7 cellular contexts compared by ENCODE assay signal in genomic region chr16:20903116-20903888, GRCh38. TPM values are rescaled to one million over a fixed set of nuclear protein-coding genes. Genes with fewer than 3 reads are reported as not detected.
DNase-seq lines count a peak whose midpoint lies in the region; ATAC-seq and TF ChIP-seq lines count a peak whose summit lies in the region.

No MANE protein-coding gene starts in this region.

- intact Hi-C loops in Panc1 (cut with micrococcal nuclease; ENCODE audit: unreplicated experiment): no loop called here
- intact Hi-C loops in esophagus muscularis mucosa (cut with DNase I): no loop called here

- TF ChIP-seq POLR2A in esophagus muscularis mucosa (IDR thresholded peaks at IDR 0.05; ENCODE audit: low read depth): no peak

- peaks cover 62% of the 10 kb centered on the region for H3K4me1 ChIP-seq in GM23248 (ENCODE audit: insufficient read depth)
- H3K4me1 ChIP-seq in Panc1 (ENCODE audit: control insufficient read depth, insufficient read depth, low read length): peaks cover 68% of the 10 kb centered on the region
- H3K4me1 ChIP-seq in esophagus muscularis mucosa: peaks cover 75 to 84% (median 80%) of the 10 kb centered on the region in 4 donors

- no TSS peak for BruUV-seq in Panc1 (replicated peaks; lab: Mats Ljungman, UMichigan)

- H3K27me3 ChIP-seq in GM23248 (replicated peaks; ENCODE audit: insufficient read depth) (no peaks in the 10 kb centered on the region), Panc1 (ENCODE audit: control insufficient read depth, insufficient read depth, low read length) (no peaks in the 10 kb centered on the region), esophagus muscularis mucosa (no peaks in the 10 kb centered on the region)

- H3K27ac ChIP-seq in GM23248 (no peak overlapping the region; the same call in 1 of the 2 replicates), Panc1 (ENCODE audit: low read length) (peak overlapping the region; percentile 98), esophagus muscularis mucosa (replicated peaks in 1 of 4) (peak overlapping the region; percentile 93 to 99 (median 99)), skin epidermis (peak overlapping the region in 18 of 21 experiments; percentile 2 to 99 (median 92))

- H3K36me3 ChIP-seq in GM23248 (ENCODE audit: low read depth) (0 out of 2 replicates have a peak, but pooled peaks cover 2% of the 10 kb centered on the region), Panc1 (ENCODE audit: control insufficient read depth, insufficient read depth, low read length) (no peaks in the 10 kb centered on the region; the same call in 1 of the 2 replicates), esophagus muscularis mucosa (no peaks in the 10 kb centered on the region)

- TF ChIP-seq CTCF in Panc1 (IDR thresholded peaks at IDR 0.05) (no peak), esophagus muscularis mucosa (IDR thresholded peaks at IDR 0.05) (no peak)

- 77 to 79% methylated on average over 5 of the region's 5 CpGs for WGBS in GM23248 (ENCODE audit: low coverage in 1 of 2, low lambda C conversion rate in 2 of 2, missing lambda C conversion rate in 2 of 2), 2 experiments
- WGBS in esophagus muscularis mucosa: 79% methylated on average over 5 of the region's 5 CpGs

- ATAC-seq in Panc1: no peak

- peaks cover 4% of the 10 kb centered on the region; the same call in 1 of the 2 replicates for H4K20me1 ChIP-seq in GM23248 (ENCODE audit: insufficient read depth)

- H3K9me3 ChIP-seq in GM23248 (ENCODE audit: low read depth) (no peaks in the 10 kb centered on the region), Panc1 (ENCODE audit: control insufficient read depth, insufficient read depth, low read depth, low read length) (no peaks in the 10 kb centered on the region), esophagus muscularis mucosa (no peaks in the 10 kb centered on the region)

- H3F3A ChIP-seq in GM23248 (ENCODE audit: insufficient read depth): peaks cover 80% of the 10 kb centered on the region

- POLR2A ChIA-PET in Panc1 (lab: Charles Lee): interaction anchor here (0.5 to 0.6 kb wide), 3 partner anchors 39 to 328 kb away, joined by 3 read pairs; no protein-coding TSS in a partner anchor

- no peak for TF ChIP-seq EP300 in esophagus muscularis mucosa (IDR thresholded peaks at IDR 0.05)

- H3K4me3 ChIP-seq in GM23248 (no peak overlapping the region), Panc1 (ENCODE audit: low read depth in 2 of 2, low read length in 2 of 2) (no peak overlapping the region), esophagus muscularis mucosa (no peak overlapping the region), skin epidermis (no peak overlapping the region)

- in situ Hi-C loops in GM23248 (cut with MboI) (no loop called here), Panc1 (cut with HindIII; ENCODE audit: low pct_unique_long_range_greater_than_20kb, low sequenced_read_pairs) (no loop called here)

- no peak overlapping the region for H3K9ac ChIP-seq in GM23248

- no peak for DNase-seq in GM23248
- no peak for DNase-seq in Panc1 (ENCODE audit: low read depth, low spot score)
- no peak for DNase-seq in esophagus muscularis mucosa (ENCODE audit: extremely low spot score)
- no peak for DNase-seq in NCI-H2081 treated with DMSO at 0.1 percent for 48 hours (lab: John Stamatoyannopoulos, UW)
- DNase-seq in NCI-H2107 (lab: John Stamatoyannopoulos, UW): no peak
- no peak for DNase-seq in NCI-H1417 treated with DMSO at 0.1 percent for 48 hours (lab: John Stamatoyannopoulos, UW)

- H2AFZ ChIP-seq in GM23248: no peak overlapping the region

- peaks cover 60% of the 10 kb centered on the region for H3K79me2 ChIP-seq in GM23248 (ENCODE audit: insufficient read depth)

- H3K9me2 ChIP-seq in GM23248 (ENCODE audit: insufficient read depth): no peaks in the 10 kb centered on the region

- peak overlapping the region; percentile 82 for H3K4me2 ChIP-seq in GM23248 (ENCODE audit: unreplicated experiment)

- CTCF ChIA-PET in Panc1 (lab: Charles Lee): interaction anchor here (0.9 kb wide), 1 partner anchor 125 kb away, joined by 3 read pairs; no protein-coding TSS in a partner anchor

RNA-seq across cellular contexts. Expression of gene LYRM1, which starts 2.7 kb away (rescaled TPM):
- total RNA-seq in GM23248 (2014; rRNA removed; shearing (Covaris generic)): 32.1 and 32.2 TPM in 2 replicates
- 37.6 and 40.9 TPM in 2 replicates for polyA plus RNA-seq in GM23248 (2016; fragmentation: Nextera tagmentation; extraction: Ambion mirVana)
- total RNA-seq in Panc1 (2021; ENCODE audit: unreplicated experiment) (30.7 TPM), esophagus muscularis mucosa (10 to 100 TPM; 38.9 to 69.2 (median 46.4) TPM)
- polyA plus RNA-seq in Panc1 (2012; ENCODE audit: insufficient read length): 26.4 TPM

RNA-seq across cellular contexts. Expression of gene DCUN1D3, which starts 3.1 kb away (rescaled TPM):
- 34.4 and 35.2 TPM in 2 replicates for total RNA-seq in GM23248 (2014; rRNA removed; shearing (Covaris generic))
- polyA plus RNA-seq in GM23248 (2016; fragmentation: Nextera tagmentation; extraction: Ambion mirVana): 15.2 and 15.3 TPM in 2 replicates
- total RNA-seq in Panc1 (2021; ENCODE audit: unreplicated experiment) (23.5 TPM), esophagus muscularis mucosa (10 to 100 TPM; 18.3 to 37.4 (median 27.8) TPM)
- 7.7 TPM for polyA plus RNA-seq in Panc1 (2012; ENCODE audit: insufficient read length)
